In genomic region chr10:45580781-45581496, GRCh38 we compare ENCODE assay signal across 8 cellular contexts.
DNase-seq lines count a peak whose midpoint lies in the region; ATAC-seq and TF ChIP-seq lines count a peak whose summit lies in the region.

No MANE protein-coding gene starts in this region.

- BruUV-seq in Panc1 (replicated peaks; lab: Mats Ljungman, UMichigan), result no TSS peak

- no peaks in the 10 kb centered on the region for H3K36me3 ChIP-seq in Panc1 (ENCODE audit: control insufficient read depth, insufficient read depth, low read length)

- H3K9me3 Mint-ChIP-seq in immature natural killer cell (no peaks in the 10 kb centered on the region), HFFc6 (no peaks in the 10 kb centered on the region)

- H3K4me3 Mint-ChIP-seq in immature natural killer cell (peak overlapping the region; percentile 92 to 94 (median 94)), HFFc6 (no peak overlapping the region; the same call in 1 of the 2 replicates)

- H3K27me3 Mint-ChIP-seq in immature natural killer cell (ENCODE audit: low read depth in 3 of 3), result no peaks in the 10 kb centered on the region
- H3K27me3 Mint-ChIP-seq in HFFc6 (ENCODE audit: insufficient read depth), result no peaks in the 10 kb centered on the region

- no peak for DNase-seq in Panc1 (ENCODE audit: low read depth, low spot score)
- peak; percentile 54 to 64 (median 58) for DNase-seq in immature natural killer cell
- no peak for DNase-seq in HFFc6
- no peak for DNase-seq in EL
- no peak for DNase-seq in NCI-H2029 (lab: John Stamatoyannopoulos, UW)
- DNase-seq in head of caudate nucleus, result no peak

- H3K27ac Mint-ChIP-seq in immature natural killer cell, result peak overlapping the region; percentile 93 to 99 (median 96)
- H3K27ac Mint-ChIP-seq in HFFc6, result no peak overlapping the region

- CTCF ChIA-PET in Panc1 (lab: Charles Lee), result interaction anchor here (1.0 kb wide), 1 partner anchor 116 kb away, joined by 3 read pairs; no protein-coding TSS in a partner anchor

- peaks cover 27% of the 10 kb centered on the region for H3K4me1 ChIP-seq in Panc1 (ENCODE audit: control insufficient read depth, insufficient read depth, low read length)

- in situ Hi-C loops in Panc1 (cut with HindIII; ENCODE audit: low pct_unique_long_range_greater_than_20kb, low sequenced_read_pairs), result no loop called here

- H3K27me3 ChIP-seq in Panc1 (ENCODE audit: control insufficient read depth, insufficient read depth, low read length), result no peaks in the 10 kb centered on the region

- intact Hi-C loops in Panc1 (cut with micrococcal nuclease; ENCODE audit: unreplicated experiment) (no loop called here), head of caudate nucleus (cut with DNase I) (no loop called here)

- TF ChIP-seq CTCF in Panc1 (IDR thresholded peaks at IDR 0.05) (no peak), HFFc6 (IDR thresholded peaks at IDR 0.05) (no peak)

- H3K36me3 Mint-ChIP-seq in immature natural killer cell, result peaks cover 0 to under 1% (median 0%) of the 10 kb centered on the region in 3 donors
- no peaks in the 10 kb centered on the region for H3K36me3 Mint-ChIP-seq in HFFc6 (ENCODE audit: low read depth)

- peak overlapping the region; percentile 29 to 34 for H3K4me3 ChIP-seq in Panc1 (ENCODE audit: low read depth in 2 of 2, low read length in 2 of 2)

- ATAC-seq in GM18498 (IDR thresholded peaks at IDR 0.05; ENCODE audit: unreplicated experiment) (peak; percentile 65), GM21825 (IDR thresholded peaks at IDR 0.05; ENCODE audit: unreplicated experiment) (peak; percentile 67), Panc1 (peak; percentile 87)

- H3K4me1 Mint-ChIP-seq in immature natural killer cell (peaks cover 29 to 35% of the 10 kb centered on the region in 2 donors), HFFc6 (ENCODE audit: low read depth) (peaks cover 18% of the 10 kb centered on the region)

- no peaks in the 10 kb centered on the region for H3K9me3 ChIP-seq in Panc1 (ENCODE audit: control insufficient read depth, insufficient read depth, low read depth, low read length)

- POLR2A ChIA-PET in Panc1 (lab: Charles Lee), result no interaction called here

- peak overlapping the region; percentile 85 for H3K27ac ChIP-seq in Panc1 (ENCODE audit: low read length)

Comparison
In these comparisons a context has a peak if more than half of its experiments do, and no peak if none do; other contexts are left out.
1. DNase-seq: peak in immature natural killer cell (3 of 3); none in Panc1 (single experiment), HFFc6 (single experiment), EL (single experiment), NCI-H2029 (single experiment) and head of caudate nucleus (0 of 42).
2. Peak in every context shown above with its lines, with median percentiles within 50 percentile points of each other: ATAC-seq.